Comparison of ENCODE assay signal across 1 cellular context in genomic region chr17:17206149-17206912, GRCh38.
TF ChIP-seq lines count a peak whose summit lies in the region.

A gene with protein sequence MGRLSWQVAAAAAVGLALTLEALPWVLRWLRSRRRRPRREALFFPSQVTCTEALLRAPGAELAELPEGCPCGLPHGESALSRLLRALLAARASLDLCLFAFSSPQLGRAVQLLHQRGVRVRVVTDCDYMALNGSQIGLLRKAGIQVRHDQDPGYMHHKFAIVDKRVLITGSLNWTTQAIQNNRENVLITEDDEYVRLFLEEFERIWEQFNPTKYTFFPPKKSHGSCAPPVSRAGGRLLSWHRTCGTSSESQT (minus strand): TSS chr17:17206333. CDS start chr17:17206286, 47 bp downstream.

TF ChIP-seq in HepG2, 621 proteins besides CTCF, POLR2A, EP300 and RAD21 (continued from another document and continues in another):
- TF ChIP-seq, protein P1, sequence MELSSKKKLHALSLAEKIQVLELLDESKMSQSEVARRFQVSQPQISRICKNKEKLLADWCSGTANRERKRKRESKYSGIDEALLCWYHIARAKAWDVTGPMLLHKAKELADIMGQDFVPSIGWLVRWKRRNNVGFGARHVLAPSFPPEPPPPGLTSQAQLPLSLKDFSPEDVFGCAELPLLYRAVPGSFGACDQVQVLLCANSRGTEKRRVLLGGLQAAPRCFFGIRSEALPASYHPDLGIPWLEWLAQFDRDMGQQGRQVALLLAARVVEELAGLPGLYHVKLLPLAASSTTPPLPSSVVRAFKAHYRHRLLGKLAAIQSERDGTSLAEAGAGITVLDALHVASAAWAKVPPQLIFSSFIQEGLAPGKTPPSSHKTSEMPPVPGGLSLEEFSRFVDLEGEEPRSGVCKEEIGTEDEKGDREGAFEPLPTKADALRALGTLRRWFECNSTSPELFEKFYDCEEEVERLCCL (CRISPR knock-in tag; IDR thresholded peaks at IDR 0.05; ENCODE audit: borderline replicate concordance): no peak
- TF ChIP-seq POLR2G (IDR thresholded peaks at IDR 0.05; ENCODE audit: low read depth, low read length) (no peak), SYNCRIP (IDR thresholded peaks at IDR 0.05; ENCODE audit: insufficient read depth, low read depth, low read length) (no peak), PHF8 (CRISPR knock-in tag; IDR thresholded peaks at IDR 0.05) (no peak; the same call in 1 of the 2 replicates), ZNF20 (CRISPR knock-in tag; IDR thresholded peaks at IDR 0.05) (no peak), ZNF577 (CRISPR knock-in tag; IDR thresholded peaks at IDR 0.05; ENCODE audit: borderline replicate concordance, low read depth) (peak; percentile 83; the same call in 1 of the 2 replicates), ZNF33A (CRISPR knock-in tag; IDR thresholded peaks at IDR 0.05; ENCODE audit: borderline replicate concordance) (no peak), ZNF512B (CRISPR knock-in tag; IDR thresholded peaks at IDR 0.05; ENCODE audit: borderline replicate concordance) (no peak), NFKBIZ (CRISPR knock-in tag; IDR thresholded peaks at IDR 0.05) (0 out of 2 replicates have a peak, but pooled peaks have one; percentile 53), NKX3-1 (CRISPR knock-in tag; IDR thresholded peaks at IDR 0.05) (peak; percentile 74), ZNF713 (CRISPR knock-in tag; IDR thresholded peaks at IDR 0.05) (no peak), ZNF468 (CRISPR knock-in tag; IDR thresholded peaks at IDR 0.05) (peak; percentile 99), AKNA (CRISPR knock-in tag; IDR thresholded peaks at IDR 0.05; ENCODE audit: borderline replicate concordance) (no peak), ZNF598 (CRISPR knock-in tag; IDR thresholded peaks at IDR 0.05; ENCODE audit: borderline replicate concordance) (peak; percentile 73; the same call in 1 of the 2 replicates), KDM4B (CRISPR knock-in tag; IDR thresholded peaks at IDR 0.05) (no peak), SIN3B (IDR thresholded peaks at IDR 0.05; ENCODE audit: low read length) (no peak), JUNB (CRISPR knock-in tag; IDR thresholded peaks at IDR 0.05; ENCODE audit: borderline replicate concordance) (peak; percentile 77), IKZF4 (CRISPR knock-in tag; IDR thresholded peaks at IDR 0.05; ENCODE audit: borderline replicate concordance, low read depth, not compliant biosample characterization) (peak; percentile 94), ZFP37 (CRISPR knock-in tag; IDR thresholded peaks at IDR 0.05; ENCODE audit: borderline replicate concordance) (peak; percentile 20; the same call in 1 of the 2 replicates), U2AF2 (IDR thresholded peaks at IDR 0.05; ENCODE audit: low read depth, low read length) (no peak), ASH2L (IDR thresholded peaks at IDR 0.05; ENCODE audit: insufficient read length, low read depth, low read length) (peak; percentile 63), ZNF615 (CRISPR knock-in tag; IDR thresholded peaks at IDR 0.05; ENCODE audit: borderline replicate concordance) (no peak), TCF7 (IDR thresholded peaks at IDR 0.05; ENCODE audit: low read depth) (no peak), ZNF768 (CRISPR knock-in tag; IDR thresholded peaks at IDR 0.05) (peak; percentile 65; the same call in 1 of the 2 replicates), SP2 (CRISPR knock-in tag; IDR thresholded peaks at IDR 0.05) (peak; percentile 65), ATF7-NPFF (CRISPR knock-in tag; IDR thresholded peaks at IDR 0.05; ENCODE audit: low read depth) (peak; percentile 99), ZNF180 (CRISPR knock-in tag; IDR thresholded peaks at IDR 0.05; ENCODE audit: borderline replicate concordance, low read depth) (no peak), ZNF496 (CRISPR knock-in tag; IDR thresholded peaks at IDR 0.05; ENCODE audit: insufficient replicate concordance) (no peak), SOX13 (IDR thresholded peaks at IDR 0.05) (no peak), SOX13 (CRISPR knock-in tag; conservative IDR thresholded peaks at IDR 0.05 in 1 of 2, IDR thresholded peaks at IDR 0.05 in 1 of 2) (peak in 1 of 2 experiments; percentile 26; a peak in 1 of 4 replicates), ARNTL (CRISPR knock-in tag; IDR thresholded peaks at IDR 0.05) (peak; percentile 100)
- TF ChIP-seq, protein P2, sequence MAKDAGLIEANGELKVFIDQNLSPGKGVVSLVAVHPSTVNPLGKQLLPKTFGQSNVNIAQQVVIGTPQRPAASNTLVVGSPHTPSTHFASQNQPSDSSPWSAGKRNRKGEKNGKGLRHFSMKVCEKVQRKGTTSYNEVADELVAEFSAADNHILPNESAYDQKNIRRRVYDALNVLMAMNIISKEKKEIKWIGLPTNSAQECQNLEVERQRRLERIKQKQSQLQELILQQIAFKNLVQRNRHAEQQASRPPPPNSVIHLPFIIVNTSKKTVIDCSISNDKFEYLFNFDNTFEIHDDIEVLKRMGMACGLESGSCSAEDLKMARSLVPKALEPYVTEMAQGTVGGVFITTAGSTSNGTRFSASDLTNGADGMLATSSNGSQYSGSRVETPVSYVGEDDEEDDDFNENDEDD (CRISPR knock-in tag; IDR thresholded peaks at IDR 0.05; ENCODE audit: borderline replicate concordance): peak; percentile 90
- TF ChIP-seq, protein P3, sequence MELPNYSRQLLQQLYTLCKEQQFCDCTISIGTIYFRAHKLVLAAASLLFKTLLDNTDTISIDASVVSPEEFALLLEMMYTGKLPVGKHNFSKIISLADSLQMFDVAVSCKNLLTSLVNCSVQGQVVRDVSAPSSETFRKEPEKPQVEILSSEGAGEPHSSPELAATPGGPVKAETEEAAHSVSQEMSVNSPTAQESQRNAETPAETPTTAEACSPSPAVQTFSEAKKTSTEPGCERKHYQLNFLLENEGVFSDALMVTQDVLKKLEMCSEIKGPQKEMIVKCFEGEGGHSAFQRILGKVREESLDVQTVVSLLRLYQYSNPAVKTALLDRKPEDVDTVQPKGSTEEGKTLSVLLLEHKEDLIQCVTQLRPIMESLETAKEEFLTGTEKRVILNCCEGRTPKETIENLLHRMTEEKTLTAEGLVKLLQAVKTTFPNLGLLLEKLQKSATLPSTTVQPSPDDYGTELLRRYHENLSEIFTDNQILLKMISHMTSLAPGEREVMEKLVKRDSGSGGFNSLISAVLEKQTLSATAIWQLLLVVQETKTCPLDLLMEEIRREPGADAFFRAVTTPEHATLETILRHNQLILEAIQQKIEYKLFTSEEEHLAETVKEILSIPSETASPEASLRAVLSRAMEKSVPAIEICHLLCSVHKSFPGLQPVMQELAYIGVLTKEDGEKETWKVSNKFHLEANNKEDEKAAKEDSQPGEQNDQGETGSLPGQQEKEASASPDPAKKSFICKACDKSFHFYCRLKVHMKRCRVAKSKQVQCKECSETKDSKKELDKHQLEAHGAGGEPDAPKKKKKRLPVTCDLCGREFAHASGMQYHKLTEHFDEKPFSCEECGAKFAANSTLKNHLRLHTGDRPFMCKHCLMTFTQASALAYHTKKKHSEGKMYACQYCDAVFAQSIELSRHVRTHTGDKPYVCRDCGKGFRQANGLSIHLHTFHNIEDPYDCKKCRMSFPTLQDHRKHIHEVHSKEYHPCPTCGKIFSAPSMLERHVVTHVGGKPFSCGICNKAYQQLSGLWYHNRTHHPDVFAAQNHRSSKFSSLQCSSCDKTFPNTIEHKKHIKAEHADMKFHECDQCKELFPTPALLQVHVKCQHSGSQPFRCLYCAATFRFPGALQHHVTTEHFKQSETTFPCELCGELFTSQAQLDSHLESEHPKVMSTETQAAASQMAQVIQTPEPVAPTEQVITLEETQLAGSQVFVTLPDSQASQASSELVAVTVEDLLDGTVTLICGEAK (IDR thresholded peaks at IDR 0.05): no peak
- TF ChIP-seq, protein P3 (CRISPR knock-in tag; IDR thresholded peaks at IDR 0.05): peak; percentile 90; the same call in 1 of the 2 replicates
- TF ChIP-seq, protein P4, sequence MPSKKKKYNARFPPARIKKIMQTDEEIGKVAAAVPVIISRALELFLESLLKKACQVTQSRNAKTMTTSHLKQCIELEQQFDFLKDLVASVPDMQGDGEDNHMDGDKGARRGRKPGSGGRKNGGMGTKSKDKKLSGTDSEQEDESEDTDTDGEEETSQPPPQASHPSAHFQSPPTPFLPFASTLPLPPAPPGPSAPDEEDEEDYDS (CRISPR knock-in tag; IDR thresholded peaks at IDR 0.05): no peak
- TF ChIP-seq, protein P5, sequence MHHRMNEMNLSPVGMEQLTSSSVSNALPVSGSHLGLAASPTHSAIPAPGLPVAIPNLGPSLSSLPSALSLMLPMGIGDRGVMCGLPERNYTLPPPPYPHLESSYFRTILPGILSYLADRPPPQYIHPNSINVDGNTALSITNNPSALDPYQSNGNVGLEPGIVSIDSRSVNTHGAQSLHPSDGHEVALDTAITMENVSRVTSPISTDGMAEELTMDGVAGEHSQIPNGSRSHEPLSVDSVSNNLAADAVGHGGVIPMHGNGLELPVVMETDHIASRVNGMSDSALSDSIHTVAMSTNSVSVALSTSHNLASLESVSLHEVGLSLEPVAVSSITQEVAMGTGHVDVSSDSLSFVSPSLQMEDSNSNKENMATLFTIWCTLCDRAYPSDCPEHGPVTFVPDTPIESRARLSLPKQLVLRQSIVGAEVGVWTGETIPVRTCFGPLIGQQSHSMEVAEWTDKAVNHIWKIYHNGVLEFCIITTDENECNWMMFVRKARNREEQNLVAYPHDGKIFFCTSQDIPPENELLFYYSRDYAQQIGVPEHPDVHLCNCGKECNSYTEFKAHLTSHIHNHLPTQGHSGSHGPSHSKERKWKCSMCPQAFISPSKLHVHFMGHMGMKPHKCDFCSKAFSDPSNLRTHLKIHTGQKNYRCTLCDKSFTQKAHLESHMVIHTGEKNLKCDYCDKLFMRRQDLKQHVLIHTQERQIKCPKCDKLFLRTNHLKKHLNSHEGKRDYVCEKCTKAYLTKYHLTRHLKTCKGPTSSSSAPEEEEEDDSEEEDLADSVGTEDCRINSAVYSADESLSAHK (CRISPR knock-in tag; IDR thresholded peaks at IDR 0.05; ENCODE audit: borderline replicate concordance): no peak
